ENCODE assay signal across 1 cellular context in genomic region chr16:1879477-1879876, GRCh38.
TF ChIP-seq lines count a peak whose summit lies in the region.

No MANE protein-coding gene starts in this region.

TF ChIP-seq in H1, 55 proteins besides CTCF, POLR2A, EP300 and RAD21:
- TF ChIP-seq TAF1 (IDR thresholded peaks at IDR 0.05; ENCODE audit: low read depth, low read length) (no peak), EZH2 (IDR thresholded peaks at IDR 0.05; ENCODE audit: low read depth, low read length, severe bottlenecking) (no peak), KDM5A (IDR thresholded peaks at IDR 0.05; ENCODE audit: low read length) (no peak), SAP30 (IDR thresholded peaks at IDR 0.05; ENCODE audit: insufficient read depth, insufficient replicate concordance, low read length) (no peak), GABPA (IDR thresholded peaks at IDR 0.05; ENCODE audit: borderline replicate concordance, insufficient read depth, low read length) (no peak), SIRT6 (IDR thresholded peaks at IDR 0.05; ENCODE audit: low read length) (no peak), SP4 (IDR thresholded peaks at IDR 0.05; ENCODE audit: low read length) (no peak), FOSL1 (IDR thresholded peaks at IDR 0.05; ENCODE audit: insufficient read depth, low read depth, low read length) (no peak)
